In genomic region chr13:98482476-98483444, GRCh38 we compare ENCODE assay signal across 9 cellular contexts.
DNase-seq lines count a peak whose midpoint lies in the region; ATAC-seq and TF ChIP-seq lines count a peak whose summit lies in the region.
"Had no signal": no experiment of that assay in that cellular context is flagged by ENCODE, and none has a peak within 500 bp of the region (broad histone marks: within the 10 kb centered on the region; RNA-seq: fewer than 3 reads in every experiment).

No MANE protein-coding gene starts in this region.

- peak overlapping the region; percentile 98 for H3K27ac Mint-ChIP-seq in Calu3 (ENCODE audit: unreplicated experiment)

- no peaks in the 10 kb centered on the region for H3K27me3 ChIP-seq in MG63
- no peaks in the 10 kb centered on the region for H3K27me3 ChIP-seq in dorsolateral prefrontal cortex
- H3K27me3 ChIP-seq: neutrophil had no signal

- H3K27ac ChIP-seq in dorsolateral prefrontal cortex = peak overlapping the region in 30 of 59 donors; percentile 1 to 86 (median 56)

- H3K36me3 Mint-ChIP-seq in Calu3 (ENCODE audit: insufficient read depth, unreplicated experiment) = peaks cover 30% of the 10 kb centered on the region

- peaks cover 18% of the 10 kb centered on the region for H3K4me1 Mint-ChIP-seq in Calu3 (ENCODE audit: low read depth, unreplicated experiment)

- H3K4me3 ChIP-seq in MG63 (no peak overlapping the region), dorsolateral prefrontal cortex (peak overlapping the region in 17 of 59 donors; percentile 1 to 44 (median 21))

- H3K4me3 Mint-ChIP-seq in Calu3 (ENCODE audit: low read depth, unreplicated experiment) = peak overlapping the region; percentile 67

- H3K9me3 ChIP-seq in MG63 = no peaks in the 10 kb centered on the region
- H3K9me3 ChIP-seq: neutrophil had no signal

- no peaks in the 10 kb centered on the region for H3K9me3 Mint-ChIP-seq in Calu3 (ENCODE audit: low read depth, unreplicated experiment)

- TF ChIP-seq CTCF in Calu3 (IDR thresholded peaks at IDR 0.05; ENCODE audit: unreplicated experiment) = no peak
- TF ChIP-seq CTCF in dorsolateral prefrontal cortex (IDR thresholded peaks at IDR 0.05 in 54 of 56, conservative IDR thresholded peaks at IDR 0.05 in 2 of 56; ENCODE audit: low read depth in 1 of 56, partially characterized antibody in 56 of 56) = peak in 10 of 56 donors; percentile 7 to 51 (median 18)

- CTCF ChIA-PET in Calu3 (lab: Charles Lee) = interaction anchor here (0.6 to 1.0 kb wide), 2 partner anchors 8 to 171 kb away, joined by 3 read pairs; no protein-coding TSS in a partner anchor

- ATAC-seq in GM19463 (IDR thresholded peaks at IDR 0.05; ENCODE audit: unreplicated experiment) (no peak), HG03108 (IDR thresholded peaks at IDR 0.05; ENCODE audit: unreplicated experiment) (no peak)

- intact Hi-C loops in Calu3 (cut with micrococcal nuclease; ENCODE audit: unreplicated experiment) = loop anchor here (5.0 kb wide), 2 partner anchors 90 to 170 kb away; no protein-coding TSS in a partner anchor
- intact Hi-C loops in dorsolateral prefrontal cortex (cut with DNase I) = no loop called here

- peaks cover 9% of the 10 kb centered on the region for H3K36me3 ChIP-seq in MG63

- BruUV-seq in Calu3 (replicated peaks; lab: Mats Ljungman, UMichigan) = no TSS peak

- no peak for DNase-seq in Calu3
- DNase-seq in MG63 = peak; percentile 87
- DNase-seq in dorsolateral prefrontal cortex = peak in 5 of 10 donors; percentile 35 to 68 (median 50)
- DNase-seq in mesenteric fat pad (ENCODE audit: low spot score) = peak; percentile 92
- no peak for DNase-seq in NCI-H510A treated with DMSO at 0.1 percent for 48 hours (lab: John Stamatoyannopoulos, UW)
- no peak for DNase-seq in HPDE6-E6E7 (ENCODE audit: extremely low spot score)

- no peaks in the 10 kb centered on the region for H3K27me3 Mint-ChIP-seq in Calu3 (ENCODE audit: unreplicated experiment)

Comparison
In these comparisons a context has a peak if more than half of its experiments do, and no peak if none do; other contexts are left out.
1. DNase-seq: peak in MG63 (single experiment) and mesenteric fat pad (single experiment); none in Calu3 (single experiment), NCI-H510A treated with DMSO at 0.1 percent for 48 hours (single experiment) and HPDE6-E6E7 (single experiment).